ENCODE assay signal across 1 cellular context in the genomic region with DNA sequence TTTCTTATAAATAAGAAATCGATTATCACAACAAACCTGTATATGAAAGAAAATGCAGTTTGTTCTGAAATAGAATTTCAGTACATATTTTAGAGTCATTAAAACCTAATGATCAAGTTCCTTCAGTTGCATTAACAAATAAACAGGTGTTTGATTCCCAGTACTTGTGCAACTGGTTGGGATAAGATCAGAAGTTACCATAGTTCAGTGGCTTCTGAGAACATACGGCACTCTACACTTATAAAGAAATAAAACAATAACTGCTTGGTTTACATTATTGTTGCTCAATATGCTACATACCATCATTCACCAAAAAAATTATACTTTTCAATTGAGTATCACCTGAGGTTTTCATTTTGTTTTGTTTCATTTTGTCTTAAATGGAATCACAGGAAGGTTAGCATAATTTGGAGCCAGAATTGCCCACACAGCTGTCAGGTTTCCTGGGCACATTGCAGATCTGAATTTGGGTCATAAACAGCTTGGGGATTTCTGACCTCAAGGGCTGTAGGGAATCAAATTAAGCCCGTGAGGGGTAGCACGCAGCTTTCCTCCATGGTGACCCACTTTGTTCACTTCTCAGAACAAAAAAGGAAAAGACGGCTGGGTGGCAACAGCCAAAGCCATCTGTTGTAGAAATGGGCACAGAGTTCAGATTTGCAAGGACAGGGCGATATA.
TF ChIP-seq lines count a peak whose summit lies in the region.

No MANE protein-coding gene starts in this region.

TF ChIP-seq in SK-N-SH, 30 proteins besides CTCF, POLR2A, EP300 and RAD21:
- TF ChIP-seq SIN3A (IDR thresholded peaks at IDR 0.05; ENCODE audit: borderline replicate concordance, low read depth, low read length): no peak
- TF ChIP-seq JUND (IDR thresholded peaks at IDR 0.05): no peak
- no peak for TF ChIP-seq FOXJ3 (CRISPR knock-in tag; IDR thresholded peaks at IDR 0.05)
- TF ChIP-seq RFX5 (IDR thresholded peaks at IDR 0.05; ENCODE audit: low read length): no peak
- TF ChIP-seq MEF2A (IDR thresholded peaks at IDR 0.05; ENCODE audit: borderline replicate concordance, low read depth): no peak
- TF ChIP-seq GABPA (IDR thresholded peaks at IDR 0.05; ENCODE audit: low read depth): no peak
- TF ChIP-seq, protein P1, sequence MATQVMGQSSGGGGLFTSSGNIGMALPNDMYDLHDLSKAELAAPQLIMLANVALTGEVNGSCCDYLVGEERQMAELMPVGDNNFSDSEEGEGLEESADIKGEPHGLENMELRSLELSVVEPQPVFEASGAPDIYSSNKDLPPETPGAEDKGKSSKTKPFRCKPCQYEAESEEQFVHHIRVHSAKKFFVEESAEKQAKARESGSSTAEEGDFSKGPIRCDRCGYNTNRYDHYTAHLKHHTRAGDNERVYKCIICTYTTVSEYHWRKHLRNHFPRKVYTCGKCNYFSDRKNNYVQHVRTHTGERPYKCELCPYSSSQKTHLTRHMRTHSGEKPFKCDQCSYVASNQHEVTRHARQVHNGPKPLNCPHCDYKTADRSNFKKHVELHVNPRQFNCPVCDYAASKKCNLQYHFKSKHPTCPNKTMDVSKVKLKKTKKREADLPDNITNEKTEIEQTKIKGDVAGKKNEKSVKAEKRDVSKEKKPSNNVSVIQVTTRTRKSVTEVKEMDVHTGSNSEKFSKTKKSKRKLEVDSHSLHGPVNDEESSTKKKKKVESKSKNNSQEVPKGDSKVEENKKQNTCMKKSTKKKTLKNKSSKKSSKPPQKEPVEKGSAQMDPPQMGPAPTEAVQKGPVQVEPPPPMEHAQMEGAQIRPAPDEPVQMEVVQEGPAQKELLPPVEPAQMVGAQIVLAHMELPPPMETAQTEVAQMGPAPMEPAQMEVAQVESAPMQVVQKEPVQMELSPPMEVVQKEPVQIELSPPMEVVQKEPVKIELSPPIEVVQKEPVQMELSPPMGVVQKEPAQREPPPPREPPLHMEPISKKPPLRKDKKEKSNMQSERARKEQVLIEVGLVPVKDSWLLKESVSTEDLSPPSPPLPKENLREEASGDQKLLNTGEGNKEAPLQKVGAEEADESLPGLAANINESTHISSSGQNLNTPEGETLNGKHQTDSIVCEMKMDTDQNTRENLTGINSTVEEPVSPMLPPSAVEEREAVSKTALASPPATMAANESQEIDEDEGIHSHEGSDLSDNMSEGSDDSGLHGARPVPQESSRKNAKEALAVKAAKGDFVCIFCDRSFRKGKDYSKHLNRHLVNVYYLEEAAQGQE (IDR thresholded peaks at IDR 0.05; ENCODE audit: low read depth, low read length): no peak
- TF ChIP-seq, protein P2, sequence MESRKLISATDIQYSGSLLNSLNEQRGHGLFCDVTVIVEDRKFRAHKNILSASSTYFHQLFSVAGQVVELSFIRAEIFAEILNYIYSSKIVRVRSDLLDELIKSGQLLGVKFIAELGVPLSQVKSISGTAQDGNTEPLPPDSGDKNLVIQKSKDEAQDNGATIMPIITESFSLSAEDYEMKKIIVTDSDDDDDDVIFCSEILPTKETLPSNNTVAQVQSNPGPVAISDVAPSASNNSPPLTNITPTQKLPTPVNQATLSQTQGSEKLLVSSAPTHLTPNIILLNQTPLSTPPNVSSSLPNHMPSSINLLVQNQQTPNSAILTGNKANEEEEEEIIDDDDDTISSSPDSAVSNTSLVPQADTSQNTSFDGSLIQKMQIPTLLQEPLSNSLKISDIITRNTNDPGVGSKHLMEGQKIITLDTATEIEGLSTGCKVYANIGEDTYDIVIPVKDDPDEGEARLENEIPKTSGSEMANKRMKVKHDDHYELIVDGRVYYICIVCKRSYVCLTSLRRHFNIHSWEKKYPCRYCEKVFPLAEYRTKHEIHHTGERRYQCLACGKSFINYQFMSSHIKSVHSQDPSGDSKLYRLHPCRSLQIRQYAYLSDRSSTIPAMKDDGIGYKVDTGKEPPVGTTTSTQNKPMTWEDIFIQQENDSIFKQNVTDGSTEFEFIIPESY (IDR thresholded peaks at IDR 0.05; ENCODE audit: borderline replicate concordance, low read depth): no peak
- TF ChIP-seq, protein P3, sequence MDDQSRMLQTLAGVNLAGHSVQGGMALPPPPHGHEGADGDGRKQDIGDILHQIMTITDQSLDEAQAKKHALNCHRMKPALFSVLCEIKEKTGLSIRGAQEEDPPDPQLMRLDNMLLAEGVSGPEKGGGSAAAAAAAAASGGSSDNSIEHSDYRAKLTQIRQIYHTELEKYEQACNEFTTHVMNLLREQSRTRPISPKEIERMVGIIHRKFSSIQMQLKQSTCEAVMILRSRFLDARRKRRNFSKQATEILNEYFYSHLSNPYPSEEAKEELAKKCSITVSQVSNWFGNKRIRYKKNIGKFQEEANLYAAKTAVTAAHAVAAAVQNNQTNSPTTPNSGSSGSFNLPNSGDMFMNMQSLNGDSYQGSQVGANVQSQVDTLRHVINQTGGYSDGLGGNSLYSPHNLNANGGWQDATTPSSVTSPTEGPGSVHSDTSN (IDR thresholded peaks at IDR 0.05): no peak
- no peak for TF ChIP-seq TAF1 (IDR thresholded peaks at IDR 0.05; ENCODE audit: borderline replicate concordance, low read depth, low read length)
- TF ChIP-seq, protein P4, sequence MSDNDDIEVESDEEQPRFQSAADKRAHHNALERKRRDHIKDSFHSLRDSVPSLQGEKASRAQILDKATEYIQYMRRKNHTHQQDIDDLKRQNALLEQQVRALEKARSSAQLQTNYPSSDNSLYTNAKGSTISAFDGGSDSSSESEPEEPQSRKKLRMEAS (IDR thresholded peaks at IDR 0.05; ENCODE audit: low read depth): no peak
- no peak for TF ChIP-seq SMC3 (IDR thresholded peaks at IDR 0.05; ENCODE audit: low read depth, low read length)
- TF ChIP-seq EZH2phosphoT487 (IDR thresholded peaks at IDR 0.05; ENCODE audit: borderline replicate concordance, low read depth): no peak
